ENCODE assay signal across 8 cellular contexts in genomic region chr6:31366693-31367470, GRCh38. TPM values are rescaled to one million over a fixed set of nuclear protein-coding genes. Genes with fewer than 3 reads are reported as not detected.
DNase-seq lines count a peak whose midpoint lies in the region; ATAC-seq, FAIRE-seq and TF ChIP-seq lines count a peak whose summit lies in the region.

No MANE protein-coding gene starts in this region.

- ATAC-seq in HG02970 (IDR thresholded peaks at IDR 0.05; ENCODE audit: low FRiP score, unreplicated experiment) (peak; percentile 82), HG02588 (IDR thresholded peaks at IDR 0.05; ENCODE audit: unreplicated experiment) (no peak)

- peak; percentile 91 for TF ChIP-seq CTCF in kidney (IDR thresholded peaks at IDR 0.05; ENCODE audit: borderline replicate concordance, extremely low read depth, insufficient read depth)

- no peaks in the 10 kb centered on the region for H3K36me3 ChIP-seq in kidney (ENCODE audit: control insufficient read depth in 1 of 2, insufficient read depth in 2 of 2, low read length in 2 of 2)

- peaks cover 0 to 2% of the 10 kb centered on the region in 2 donors for H3K9me3 ChIP-seq in kidney (ENCODE audit: control insufficient read depth in 1 of 2, low read length in 2 of 2)

- H3K4me1 ChIP-seq in kidney (ENCODE audit: control insufficient read depth in 1 of 2, insufficient read depth in 1 of 2, low read depth in 1 of 2, low read length in 2 of 2) = peaks cover 0 to 5% of the 10 kb centered on the region in 2 donors

- H3K9ac ChIP-seq in kidney (ENCODE audit: low read length in 2 of 2) = peak overlapping the region; percentile 20 to 59

- intact Hi-C loops in kidney (cut with DNase I) = loop anchor here (10.0 kb wide), 1 partner anchor 162 kb away; no protein-coding TSS in a partner anchor

- H3K4me3 ChIP-seq in GM08714 (ENCODE audit: low read length) = peak overlapping the region; percentile 38; the same call in 1 of the 2 replicates
- peak overlapping the region; percentile 46 to 56 for H3K4me3 ChIP-seq in kidney (ENCODE audit: low read length in 2 of 2)

- peak; percentile 67 for DNase-seq in NCI-H2171 treated with DMSO at 0.1 percent for 48 hours (lab: John Stamatoyannopoulos, UW)
- peak; percentile 77 to 86 (median 80) for DNase-seq in activated CD4-positive, CD25-positive, alpha-beta regulatory T cell (lab: John Stamatoyannopoulos, UW)
- peak in 58 of 61 donors; percentile 20 to 94 (median 70) for DNase-seq in caudate nucleus (lab: John Stamatoyannopoulos, UW)
- peak; percentile 95 for DNase-seq in kidney
- peak; percentile 93 for DNase-seq in stimulated activated CD4-positive, alpha-beta T cell treated with anti-CD3 and anti-CD28 coated beads, Interleukin-15, amount 100 ng/mL, for 24 hours

- FAIRE-seq in kidney (lab: Jason Lieb, UNC) = no peak

- no peak overlapping the region for H3K27ac ChIP-seq in caudate nucleus (ENCODE audit: low read depth, low read length)
- no peak overlapping the region for H3K27ac ChIP-seq in kidney (ENCODE audit: low read depth in 2 of 2, low read length in 2 of 2)

RNA-seq across cellular contexts. Expression of gene HLA-B, which starts 9.9 kb away (rescaled TPM):
- 1,532 TPM for total RNA-seq in kidney
- 1,348 TPM for polyA plus RNA-seq in kidney (ENCODE audit: insufficient read depth, low read depth, low replicate concordance)

RNA-seq across cellular contexts. Expression of gene MICA, which starts 36.5 kb away (rescaled TPM):
- 27.5 TPM for total RNA-seq in kidney
- 34.7 TPM for polyA plus RNA-seq in kidney (ENCODE audit: insufficient read depth, low read depth, low replicate concordance)
